In genomic region chr9:108703414-108703813, GRCh38 we compare ENCODE assay signal across 15 cellular contexts.
"Had no signal": no experiment of that assay in that cellular context is flagged by ENCODE, and none has a peak within 500 bp of the region (broad histone marks: within the 10 kb centered on the region; RNA-seq: fewer than 3 reads in every experiment).

No MANE protein-coding gene starts in this region.

- H3K27me3 ChIP-seq: body of pancreas, colonic mucosa, left lung, thyroid gland had no signal

- H3K9me3 ChIP-seq: body of pancreas, colonic mucosa, left lung, thyroid gland had no signal

- H3K4me3 ChIP-seq: body of pancreas, colonic mucosa, left lung, thyroid gland had no signal

- H3K27me3 Mint-ChIP-seq: activated CD4-positive, alpha-beta T cell treated with anti-CD3 and anti-CD28 coated beads, Interleukin-2, amount 10 ng/mL, durations not matched to agents 7 days and 5 days; activated naive CD8-positive, alpha-beta T cell treated with anti-CD3 and anti-CD28 coated beads for 36 hours; stimulated activated memory B cell treated with anti-CD40 and anti-IgM and Interleukin-4, amounts not matched to agents 10 μg/mL and 1 μg/mL and 100 μg/mL, for 72 hours had no signal

- H3K36me3 Mint-ChIP-seq: activated naive CD8-positive, alpha-beta T cell treated with anti-CD3 and anti-CD28 coated beads for 36 hours; memory B cell; naive thymus-derived CD8-positive, alpha-beta T cell; stimulated activated memory B cell treated with anti-CD40 and anti-IgM and Interleukin-4, amounts not matched to agents 10 μg/mL and 1 μg/mL and 100 μg/mL, for 72 hours had no signal

- H3K27ac Mint-ChIP-seq: activated CD4-positive, alpha-beta T cell treated with anti-CD3 and anti-CD28 coated beads, Interleukin-2, amount 10 ng/mL, durations not matched to agents 7 days and 5 days; activated naive CD8-positive, alpha-beta T cell treated with anti-CD3 and anti-CD28 coated beads for 36 hours; activated T-helper 1 cell treated with anti-CD3 and anti-CD28 coated beads, Interleukin-12 subunit alpha, Interleukin-12 subunit beta, Interleukin-2, Interleukin-4 antibody, amounts not matched to agents 30 ng/mL and 10 ng/mL and 1 ng/mL, durations not matched to agents 14 hours and 24 hours and 36 hours; memory B cell; naive thymus-derived CD8-positive, alpha-beta T cell; stimulated activated memory B cell treated with anti-CD40 and anti-IgM and Interleukin-4, amounts not matched to agents 10 μg/mL and 1 μg/mL and 100 μg/mL, for 72 hours had no signal

- H3K9me3 Mint-ChIP-seq: activated CD4-positive, alpha-beta T cell treated with anti-CD3 and anti-CD28 coated beads, Interleukin-2, amount 10 ng/mL, durations not matched to agents 7 days and 5 days; activated T-helper 1 cell treated with anti-CD3 and anti-CD28 coated beads, Interleukin-12 subunit alpha, Interleukin-12 subunit beta, Interleukin-2, Interleukin-4 antibody, amounts not matched to agents 30 ng/mL and 10 ng/mL and 1 ng/mL, durations not matched to agents 14 hours and 24 hours and 36 hours had no signal

- H3K4me3 Mint-ChIP-seq: activated CD4-positive, alpha-beta T cell treated with anti-CD3 and anti-CD28 coated beads, Interleukin-2, amount 10 ng/mL, durations not matched to agents 7 days and 5 days; activated naive CD8-positive, alpha-beta T cell treated with anti-CD3 and anti-CD28 coated beads for 36 hours; activated T-helper 1 cell treated with anti-CD3 and anti-CD28 coated beads, Interleukin-12 subunit alpha, Interleukin-12 subunit beta, Interleukin-2, Interleukin-4 antibody, amounts not matched to agents 30 ng/mL and 10 ng/mL and 1 ng/mL, durations not matched to agents 14 hours and 24 hours and 36 hours; memory B cell; naive thymus-derived CD8-positive, alpha-beta T cell; stimulated activated memory B cell treated with anti-CD40 and anti-IgM and Interleukin-4, amounts not matched to agents 10 μg/mL and 1 μg/mL and 100 μg/mL, for 72 hours had no signal

- H3K4me1 Mint-ChIP-seq: activated CD4-positive, alpha-beta T cell treated with anti-CD3 and anti-CD28 coated beads, Interleukin-2, amount 10 ng/mL, durations not matched to agents 7 days and 5 days; activated naive CD8-positive, alpha-beta T cell treated with anti-CD3 and anti-CD28 coated beads for 36 hours; memory B cell; naive thymus-derived CD8-positive, alpha-beta T cell; stimulated activated memory B cell treated with anti-CD40 and anti-IgM and Interleukin-4, amounts not matched to agents 10 μg/mL and 1 μg/mL and 100 μg/mL, for 72 hours had no signal

- H3K27ac ChIP-seq: body of pancreas, colonic mucosa, left lung, thyroid gland had no signal

- DNase-seq: activated CD4-positive, alpha-beta T cell treated with anti-CD3 and anti-CD28 coated beads, Interleukin-2, amount 10 ng/mL, durations not matched to agents 7 days and 5 days; activated naive CD8-positive, alpha-beta T cell treated with anti-CD3 and anti-CD28 coated beads for 36 hours; amygdala; body of pancreas; central memory CD4-positive, alpha-beta T cell; colonic mucosa; foreskin fibroblast; hippocampal formation; left lung; naive thymus-derived CD8-positive, alpha-beta T cell; stimulated activated CD4-positive, alpha-beta T cell treated with anti-CD3 and anti-CD28 coated beads, Interleukin-2, amount 100 ng/mL, for 48 hours; thyroid gland had no signal

- H3K36me3 ChIP-seq: colonic mucosa, left lung, thyroid gland had no signal

- H3K4me1 ChIP-seq: body of pancreas, colonic mucosa, left lung, thyroid gland had no signal

- ATAC-seq: body of pancreas; left lung; naive thymus-derived CD8-positive, alpha-beta T cell; stimulated activated memory B cell treated with anti-CD40 and anti-IgM and Interleukin-4, amounts not matched to agents 10 μg/mL and 1 μg/mL and 100 μg/mL, for 72 hours had no signal
